In genomic region chr10:50619171-50619570, GRCh38 we compare ENCODE assay signal across 1 cellular context.
TF ChIP-seq lines count a peak whose summit lies in the region.

No MANE protein-coding gene starts in this region.

TF ChIP-seq in GM23338, 12 proteins besides CTCF, POLR2A, EP300 and RAD21:
- TF ChIP-seq ZNF462 (CRISPR knock-in tag; IDR thresholded peaks at IDR 0.05) (no peak), ZNF331 (CRISPR knock-in tag; IDR thresholded peaks at IDR 0.05; ENCODE audit: low read depth) (no peak), REST (IDR thresholded peaks at IDR 0.05; ENCODE audit: unreplicated experiment) (no peak), JUNB (IDR thresholded peaks at IDR 0.05; ENCODE audit: unreplicated experiment) (no peak), NANOG (IDR thresholded peaks at IDR 0.05; ENCODE audit: borderline replicate concordance) (peak; percentile 45; the same call in 1 of the 2 replicates), STAT1 (IDR thresholded peaks at IDR 0.05; ENCODE audit: unreplicated experiment) (no peak)
TF ChIP-seq in GM23338: peak in this region for 1.
